8 cellular contexts compared by ENCODE assay signal in genomic region chr6:119077643-119078448, GRCh38. TPM values are rescaled to one million over a fixed set of nuclear protein-coding genes. Genes with fewer than 3 reads are reported as not detected.
DNase-seq lines count a peak whose midpoint lies in the region; ATAC-seq and TF ChIP-seq lines count a peak whose summit lies in the region.

No MANE protein-coding gene starts in this region.

- H3K4me3 Mint-ChIP-seq in CD4-positive, CD25-positive, alpha-beta regulatory T cell, result peak overlapping the region; percentile 78 to 98 (median 89)

- H3K9ac ChIP-seq in HUES48 (ENCODE audit: low read depth, low read length), result peak overlapping the region; percentile 61; the same call in 1 of the 2 replicates
- no peak overlapping the region for H3K9ac ChIP-seq in iPS-15b (ENCODE audit: low read depth, low read length)
- peak overlapping the region; percentile 58 for H3K9ac ChIP-seq in skeletal muscle satellite cell (ENCODE audit: low read depth, low read length)

- H3K9me3 ChIP-seq in CD4-positive, CD25-positive, alpha-beta regulatory T cell (ENCODE audit: control insufficient read depth in 2 of 2, low read length in 2 of 2), result peaks cover 0 to 5% of the 10 kb centered on the region in 2 experiments
- H3K9me3 ChIP-seq in HUES48 (ENCODE audit: control insufficient read depth, insufficient read depth, low read length) (peaks cover 7% of the 10 kb centered on the region; the same call in 1 of the 2 replicates), iPS-15b (ENCODE audit: control insufficient read depth, insufficient read depth, low read length) (peaks cover 10% of the 10 kb centered on the region), skeletal muscle satellite cell (replicated peaks; ENCODE audit: low read length) (peaks cover 3% of the 10 kb centered on the region)

- peak overlapping the region; percentile 38 for H3K27ac ChIP-seq in CD4-positive, CD25-positive, alpha-beta regulatory T cell (ENCODE audit: insufficient read depth, low read length, poor library complexity, severe bottlenecking)
- no peak overlapping the region for H3K27ac ChIP-seq in HUES48 (ENCODE audit: low read depth, low read length)

- peak overlapping the region; percentile 98 for H3K4me2 ChIP-seq in skeletal muscle satellite cell (ENCODE audit: low read length)

- peaks cover 0 to 2% (median 0%) of the 10 kb centered on the region in 7 donors for H3K9me3 Mint-ChIP-seq in CD4-positive, CD25-positive, alpha-beta regulatory T cell

- peaks cover 25 to 51% (median 39%) of the 10 kb centered on the region in 4 donors for H3K4me1 Mint-ChIP-seq in CD4-positive, CD25-positive, alpha-beta regulatory T cell

- peak overlapping the region; percentile 96 for H3K4me3 ChIP-seq in CD4-positive, CD25-positive, alpha-beta regulatory T cell (ENCODE audit: low read depth, low read length)
- H3K4me3 ChIP-seq in HUES48 (ENCODE audit: low read depth, low read length) (peak overlapping the region; percentile 69), astrocyte of the cerebellum (ENCODE audit: low read depth, low read length) (peak overlapping the region; percentile 47), iPS-15b (ENCODE audit: low read depth, low read length) (peak overlapping the region; percentile 63), skeletal muscle satellite cell (ENCODE audit: low read length) (peak overlapping the region; percentile 83)

- peaks cover 4% of the 10 kb centered on the region for H3K36me3 Mint-ChIP-seq in CD4-positive, CD25-positive, alpha-beta regulatory T cell

- no peak for TF ChIP-seq CTCF in astrocyte of the cerebellum (IDR thresholded peaks at IDR 0.05; ENCODE audit: low read depth, low read length, missing control alignments)

- H3K27me3 ChIP-seq in CD4-positive, CD25-positive, alpha-beta regulatory T cell (ENCODE audit: control insufficient read depth, insufficient read depth, low read length), result no peaks in the 10 kb centered on the region
- H3K27me3 ChIP-seq in HUES48 (ENCODE audit: control insufficient read depth, insufficient read depth, low read length) (peaks cover 31% of the 10 kb centered on the region), iPS-15b (ENCODE audit: control insufficient read depth, insufficient read depth, low read length) (peaks cover 30% of the 10 kb centered on the region), skeletal muscle satellite cell (ENCODE audit: control insufficient read depth, insufficient read depth, low read length) (peaks cover 27% of the 10 kb centered on the region)

- in situ Hi-C loops in astrocyte of the cerebellum (cut with HindIII; ENCODE audit: low sequenced_read_pairs), result no loop called here

- peak; percentile 44 to 67 (median 61) for DNase-seq in CD4-positive, CD25-positive, alpha-beta regulatory T cell
- DNase-seq in T-helper 1 cell (peak; percentile 33 to 60 (median 45)), astrocyte of the cerebellum (ENCODE audit: low read depth) (no peak), NAMALWA (ENCODE audit: low spot score) (no peak)

- no peaks in the 10 kb centered on the region for H3K27me3 Mint-ChIP-seq in CD4-positive, CD25-positive, alpha-beta regulatory T cell

- peaks cover 27% of the 10 kb centered on the region for H3K4me1 ChIP-seq in CD4-positive, CD25-positive, alpha-beta regulatory T cell (ENCODE audit: control insufficient read depth, insufficient read depth, low read length, poor library complexity, severe bottlenecking)
- H3K4me1 ChIP-seq in HUES48 (ENCODE audit: control insufficient read depth, insufficient read depth, low read length) (peaks cover 6% of the 10 kb centered on the region; the same call in 1 of the 2 replicates), iPS-15b (ENCODE audit: control insufficient read depth, insufficient read depth, low read length) (peaks cover 7% of the 10 kb centered on the region), skeletal muscle satellite cell (ENCODE audit: control insufficient read depth, insufficient read depth, low read length) (peaks cover 17% of the 10 kb centered on the region)

- peak; percentile 31 to 47 for ATAC-seq in CD4-positive, CD25-positive, alpha-beta regulatory T cell (ENCODE audit: low read depth in 2 of 2)
- ATAC-seq in GM19463 (IDR thresholded peaks at IDR 0.05; ENCODE audit: unreplicated experiment), result peak; percentile 32

- H3K36me3 ChIP-seq in CD4-positive, CD25-positive, alpha-beta regulatory T cell (ENCODE audit: control insufficient read depth, insufficient read depth, low read length), result no peaks in the 10 kb centered on the region
- H3K36me3 ChIP-seq in HUES48 (ENCODE audit: control insufficient read depth, insufficient read depth, low read length) (no peaks in the 10 kb centered on the region), iPS-15b (ENCODE audit: control insufficient read depth, insufficient read depth, low read length) (no peaks in the 10 kb centered on the region), skeletal muscle satellite cell (ENCODE audit: insufficient read depth, low read length) (no peaks in the 10 kb centered on the region)

- H3K27ac Mint-ChIP-seq in CD4-positive, CD25-positive, alpha-beta regulatory T cell, result peak overlapping the region; percentile 63 to 85 (median 83)

RNA-seq across cellular contexts. Expression of gene FAM184A, which starts 0.6 kb away (rescaled TPM):
- total RNA-seq in CD4-positive, CD25-positive, alpha-beta regulatory T cell, result 7.7 TPM
- polyA plus RNA-seq in CD4-positive, CD25-positive, alpha-beta regulatory T cell, result 1 to 10 TPM; 1.0 to 2.3 (median 1.5) TPM
- 0.22 and 0.25 TPM in 2 replicates for total RNA-seq in skeletal muscle satellite cell (2012; rRNA removed)

Comparison
In these comparisons a context has a peak if more than half of its experiments do, and no peak if none do; other contexts are left out.
1. DNase-seq: peak in CD4-positive, CD25-positive, alpha-beta regulatory T cell (3 of 3) and T-helper 1 cell (5 of 5); none in astrocyte of the cerebellum (single experiment) and NAMALWA (single experiment).
2. Peak in every context shown above with its lines, with median percentiles within 50 percentile points of each other: H3K4me3 ChIP-seq.